In the genomic region with DNA sequence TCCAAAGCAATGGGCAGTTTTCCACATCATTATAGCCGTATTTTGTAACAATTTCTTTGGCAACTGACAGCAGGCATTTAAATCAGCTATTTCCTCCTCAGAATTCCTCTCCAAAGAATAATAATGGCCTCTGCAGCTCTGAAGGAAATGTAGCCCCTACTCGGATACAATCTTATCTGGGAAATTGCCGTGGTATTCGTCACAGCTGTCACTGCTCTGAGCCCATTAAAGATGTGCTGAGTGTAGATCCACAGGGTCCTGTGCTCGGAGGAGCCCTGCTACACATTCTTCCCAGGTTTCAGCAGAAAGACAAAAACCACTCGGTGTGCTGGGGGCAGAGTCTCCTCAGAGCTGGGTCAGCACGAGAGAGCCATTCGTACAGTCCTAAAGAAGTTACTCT, we compare ENCODE assay signal across 27 cellular contexts. TPM values are rescaled to one million over a fixed set of nuclear protein-coding genes. Genes with fewer than 3 reads are reported as not detected.
A peak's percentile ranks its signal among the peaks of the same experiment; 100 is the strongest.
DNase-seq lines count a peak whose midpoint lies in the region; ATAC-seq, FAIRE-seq and TF ChIP-seq lines count a peak whose summit lies in the region.
"Had no signal": no experiment of that assay in that cellular context is flagged by ENCODE, and none has a peak within 500 bp of the region (broad histone marks: within the 10 kb centered on the region; RNA-seq: fewer than 3 reads in every experiment).

No MANE protein-coding gene starts in this region.

- no peak overlapping the region for H3K4me2 ChIP-seq in HepG2 (ENCODE audit: low read depth, low read length)
- H3K4me2 ChIP-seq: BLaER1 treated with 17β-estradiol and CSF1 and Interleukin-3, amounts not matched to agents 10 nM and 100 nM had no signal

- H3K9me3 ChIP-seq in HepG2 (ENCODE audit: low read length) (no peaks in the 10 kb centered on the region), right lobe of liver (no peaks in the 10 kb centered on the region)

- no peak for TF ChIP-seq RAD21 in HepG2 (CRISPR knock-in tag; IDR thresholded peaks at IDR 0.05)

- no peaks in the 10 kb centered on the region for H3K36me3 Mint-ChIP-seq in nephron (ENCODE audit: low read depth)

- no peak overlapping the region for H2AFZ ChIP-seq in HepG2 (ENCODE audit: low read length)

- H3K27me3 ChIP-seq in HepG2 (ENCODE audit: control insufficient read depth in 1 of 2, insufficient read depth in 2 of 2, low read length in 2 of 2) (no peaks in the 10 kb centered on the region; a peak in 2 of 5 replicates), right lobe of liver (peaks cover 0 to 5% of the 10 kb centered on the region in 2 donors)
- H3K27me3 ChIP-seq: BLaER1 treated with 17β-estradiol and CSF1 and Interleukin-3, amounts not matched to agents 10 nM and 100 nM; Peyer's patch had no signal

- no TSS peak for BruUV-seq in HepG2 (replicated peaks; lab: Mats Ljungman, UMichigan)

- TF ChIP-seq CTCF in HepG2 (CRISPR knock-in tag; IDR thresholded peaks at IDR 0.05): no peak
- TF ChIP-seq CTCF in right lobe of liver (IDR thresholded peaks at IDR 0.05): no peak
- no peak for TF ChIP-seq CTCF in nephron (IDR thresholded peaks at IDR 0.05; ENCODE audit: unreplicated experiment in 3 of 3)

- no peaks in the 10 kb centered on the region for H3K79me2 ChIP-seq in HepG2 (ENCODE audit: insufficient read depth, low read length)

- no peak overlapping the region for H3K9ac ChIP-seq in HepG2 (ENCODE audit: insufficient read depth, low read depth, low read length)
- H3K9ac ChIP-seq: BLaER1 treated with 17β-estradiol and CSF1 and Interleukin-3, amounts not matched to agents 10 nM and 100 nM had no signal

- H3K27ac ChIP-seq in HepG2 (ENCODE audit: extremely low read length, insufficient read depth, low read length): no peak overlapping the region
- H3K27ac ChIP-seq in right lobe of liver: no peak overlapping the region
- H3K27ac ChIP-seq: BLaER1 treated with 17β-estradiol and CSF1 and Interleukin-3, amounts not matched to agents 10 nM and 100 nM; HL-60; Peyer's patch; SK-N-MC had no signal

- no peak for TF ChIP-seq EP300 in HepG2 (IDR thresholded peaks at IDR 0.05; ENCODE audit: low read depth in 2 of 2, low read length in 2 of 2)
- no peak for TF ChIP-seq EP300 in HepG2 (CRISPR knock-in tag; IDR thresholded peaks at IDR 0.05; ENCODE audit: borderline replicate concordance)

- in situ Hi-C loops in HepG2 (cut with HindIII; ENCODE audit: extremely low pct_ligation_motif_present, low pct_unique_long_range_greater_than_20kb): no loop called here

- TF ChIP-seq POLR2A in HepG2 (IDR thresholded peaks at IDR 0.05; ENCODE audit: insufficient read depth in 1 of 2, low read depth in 2 of 2, low read length in 2 of 2): no peak
- no peak for TF ChIP-seq POLR2A in right lobe of liver (IDR thresholded peaks at IDR 0.05)

- peak overlapping the region; percentile 27 to 47 (median 28) for H3K27ac Mint-ChIP-seq in nephron
- H3K27ac Mint-ChIP-seq: CD4-positive, alpha-beta T cell had no signal

- intact Hi-C loops in HepG2 (cut with micrococcal nuclease; ENCODE audit: unreplicated experiment) (no loop called here), right lobe of liver (cut with DNase I) (no loop called here)

- no peaks in the 10 kb centered on the region for H3K4me1 Mint-ChIP-seq in nephron

- peak; percentile 31; the same call in 1 of the 3 replicates for ATAC-seq in HepG2
- no peak for ATAC-seq in right lobe of liver
- ATAC-seq in GM19452 (IDR thresholded peaks at IDR 0.05; ENCODE audit: unreplicated experiment): no peak
- ATAC-seq in HG02610 (IDR thresholded peaks at IDR 0.05; ENCODE audit: unreplicated experiment): no peak
- ATAC-seq: HCT116 had no signal

- H4K20me1 ChIP-seq in HepG2 (ENCODE audit: insufficient read depth, low read length): no peaks in the 10 kb centered on the region
- H4K20me1 ChIP-seq: BLaER1 treated with 17β-estradiol and CSF1 and Interleukin-3, amounts not matched to agents 10 nM and 100 nM had no signal

- H3K4me3 Mint-ChIP-seq in nephron: no peak overlapping the region
- H3K4me3 Mint-ChIP-seq: CD4-positive, alpha-beta T cell had no signal

- 26% methylated on average over 8 of the region's 8 CpGs for WGBS in HepG2 (ENCODE audit: low lambda C conversion rate)
- WGBS in right lobe of liver (ENCODE audit: insufficient coverage, low coverage, low lambda C conversion rate, missing lambda C conversion rate): 44% methylated on average over 6 of the region's 8 CpGs

- no peaks in the 10 kb centered on the region for H3K27me3 Mint-ChIP-seq in nephron (ENCODE audit: low read depth)

- FAIRE-seq in HepG2 (lab: Jason Lieb, UNC): no peak
- FAIRE-seq: D721Med, GM18507 had no signal

- peaks cover 16% of the 10 kb centered on the region for H3K9me3 Mint-ChIP-seq in nephron

- DNase-seq in HepG2 (ENCODE audit: low spot score) (no peak), right lobe of liver (no peak), islet precursor cell (peak; percentile 66), OCI-M2 (lab: John Stamatoyannopoulos, UW; ENCODE audit: unreplicated experiment) (no peak)
- DNase-seq in activated naive CD4-positive, alpha-beta T cell (lab: John Stamatoyannopoulos, UW): no peak
- DNase-seq: CD4-positive, alpha-beta T cell; GOT3; Karpas-422; NCI-H1092; NCI-H1436; NCI-H187; NCI-H2081 treated with DMSO at 0.1 percent for 48 hours; NCI-H2171; NCI-H226; NCI-H510A; NCI-H69; Peyer's patch; SHP77 treated with DMSO at 0.1 percent for 48 hours had no signal

- CTCF ChIA-PET in HepG2 (lab: Yijun Ruan, JAX; ENCODE audit: low intra/inter-chr PET ratio, low total read pairs): no interaction called here

- H3K36me3 ChIP-seq in HepG2 (replicated peaks in 1 of 2; ENCODE audit: control insufficient read depth in 1 of 2, insufficient read depth in 2 of 2, low read length in 2 of 2) (no peaks in the 10 kb centered on the region), right lobe of liver (no peaks in the 10 kb centered on the region)
- H3K36me3 ChIP-seq: BLaER1 treated with 17β-estradiol and CSF1 and Interleukin-3, amounts not matched to agents 10 nM and 100 nM; Peyer's patch had no signal

- H3K4me3 ChIP-seq in HepG2 (replicated peaks in 1 of 3; ENCODE audit: insufficient read depth in 1 of 3, low read depth in 2 of 3, low read length in 3 of 3) (no peak overlapping the region), right lobe of liver (no peak overlapping the region)
- H3K4me3 ChIP-seq: BLaER1 treated with 17β-estradiol and CSF1 and Interleukin-3, amounts not matched to agents 10 nM and 100 nM; Peyer's patch; SK-N-MC had no signal

- POLR2A ChIA-PET in HepG2 (lab: Yijun Ruan, JAX): no interaction called here

- H3K4me1 ChIP-seq in HepG2 (ENCODE audit: insufficient read depth, low read length): no peaks in the 10 kb centered on the region
- H3K4me1 ChIP-seq in right lobe of liver: no peaks in the 10 kb centered on the region
- H3K4me1 ChIP-seq: Peyer's patch had no signal

TF ChIP-seq in HepG2, 621 proteins besides CTCF, POLR2A, EP300 and RAD21 (continues in another document):
- TF ChIP-seq ZNF709 (CRISPR knock-in tag; IDR thresholded peaks at IDR 0.05): no peak

RNA-seq across cellular contexts. Expression of a gene that starts 33.1 kb away (rescaled TPM):
- 17.2 and 28.2 TPM in 2 replicates for total RNA-seq in HepG2 (2016; rRNA removed; fragmentation: Illumina TruSeq; extraction: Trizol)
- 9.3 and 9.6 TPM in 2 replicates for total RNA-seq in HepG2 (2016; cell fraction: cytosol; rRNA removed; fragmentation: Illumina TruSeq; extraction: Trizol; ENCODE audit: low read depth)
- 19.2 and 26.4 TPM in 2 replicates for total RNA-seq in HepG2 (2016; cell fraction: insoluble cytoplasmic fraction; rRNA removed; fragmentation: Illumina TruSeq; extraction: Trizol)
- total RNA-seq in HepG2 (2016; cell fraction: membrane; rRNA removed; fragmentation: Illumina TruSeq; extraction: Trizol): 23.5 and 27.2 TPM in 2 replicates
- 7.4 and 7.7 TPM in 2 replicates for total RNA-seq in HepG2 (2016; cell fraction: nucleus; rRNA removed; fragmentation: Illumina TruSeq; extraction: Trizol)
- 5.6 and 11.7 TPM in 2 replicates for polyA plus RNA-seq in HepG2 (2011; rRNA removed)
- 4.3 and 5.0 TPM in 2 replicates for polyA plus RNA-seq in HepG2 (2011; cell fraction: cytosol; rRNA removed)
- 0.58 and 1.0 TPM in 2 replicates for polyA plus RNA-seq in HepG2 (2011; cell fraction: nucleus; rRNA removed)
- 11.4 and 18.5 TPM in 2 replicates for polyA plus RNA-seq in HepG2 (2012)
- polyA plus RNA-seq in HepG2 (2016; cell fraction: cytosol; fragmentation: Illumina TruSeq; extraction: Trizol; ENCODE audit: low read depth): 12.5 and 16.0 TPM in 2 replicates
- polyA plus RNA-seq in HepG2 (2016; cell fraction: insoluble cytoplasmic fraction; fragmentation: Illumina TruSeq; extraction: Trizol; ENCODE audit: low read depth): 39.1 and 43.4 TPM in 2 replicates
- 29.9 and 32.0 TPM in 2 replicates for polyA plus RNA-seq in HepG2 (2016; cell fraction: membrane; fragmentation: Illumina TruSeq; extraction: Trizol; ENCODE audit: low read depth)
- polyA plus RNA-seq in HepG2 (2016; cell fraction: nucleus; fragmentation: Illumina TruSeq; extraction: Trizol; ENCODE audit: insufficient read depth, low read depth): 14.6 and 18.0 TPM in 2 replicates
- polyA minus RNA-seq in HepG2 (2011; rRNA and poly(A)+ RNA removed; ENCODE audit: low replicate concordance): 1.5 and 1.9 TPM in 2 replicates
- 3.5 and 5.9 TPM in 2 replicates for polyA minus RNA-seq in HepG2 (2011; cell fraction: cytosol; rRNA and poly(A)+ RNA removed)
- polyA minus RNA-seq in HepG2 (2011; cell fraction: nucleus; rRNA and poly(A)+ RNA removed): 2.1 and 3.3 TPM in 2 replicates
- 1 to 10 TPM; 1.0 to 2.0 (median 1.9) TPM for total RNA-seq in right lobe of liver

RNA-seq across cellular contexts. Expression of a gene that starts 33.4 kb away (rescaled TPM):
- 17.4 and 29.3 TPM in 2 replicates for total RNA-seq in HepG2 (2016; rRNA removed; fragmentation: Illumina TruSeq; extraction: Trizol)
- 5.3 and 7.4 TPM in 2 replicates for total RNA-seq in HepG2 (2016; cell fraction: cytosol; rRNA removed; fragmentation: Illumina TruSeq; extraction: Trizol; ENCODE audit: low read depth)
- 17.6 and 30.2 TPM in 2 replicates for total RNA-seq in HepG2 (2016; cell fraction: insoluble cytoplasmic fraction; rRNA removed; fragmentation: Illumina TruSeq; extraction: Trizol)
- 12.0 and 14.7 TPM in 2 replicates for total RNA-seq in HepG2 (2016; cell fraction: membrane; rRNA removed; fragmentation: Illumina TruSeq; extraction: Trizol)
- total RNA-seq in HepG2 (2016; cell fraction: nucleus; rRNA removed; fragmentation: Illumina TruSeq; extraction: Trizol): 13.9 and 17.1 TPM in 2 replicates
- polyA plus RNA-seq in HepG2 (2011; rRNA removed): 3.1 and 4.0 TPM in 2 replicates
- 1.3 and 2.0 TPM in 2 replicates for polyA plus RNA-seq in HepG2 (2011; cell fraction: cytosol; rRNA removed)
- 3.1 and 3.5 TPM in 2 replicates for polyA plus RNA-seq in HepG2 (2011; cell fraction: nucleus; rRNA removed)
- 2.4 and 4.8 TPM in 2 replicates for polyA plus RNA-seq in HepG2 (2012)
- polyA plus RNA-seq in HepG2 (2016; cell fraction: cytosol; fragmentation: Illumina TruSeq; extraction: Trizol; ENCODE audit: low read depth): 2.7 and 3.6 TPM in 2 replicates
- polyA plus RNA-seq in HepG2 (2016; cell fraction: insoluble cytoplasmic fraction; fragmentation: Illumina TruSeq; extraction: Trizol; ENCODE audit: low read depth): 21.7 and 22.3 TPM in 2 replicates
- 5.5 and 6.2 TPM in 2 replicates for polyA plus RNA-seq in HepG2 (2016; cell fraction: membrane; fragmentation: Illumina TruSeq; extraction: Trizol; ENCODE audit: low read depth)
- 13.7 and 17.4 TPM in 2 replicates for polyA plus RNA-seq in HepG2 (2016; cell fraction: nucleus; fragmentation: Illumina TruSeq; extraction: Trizol; ENCODE audit: insufficient read depth, low read depth)
- 2.1 and 4.9 TPM in 2 replicates for polyA minus RNA-seq in HepG2 (2011; rRNA and poly(A)+ RNA removed; ENCODE audit: low replicate concordance)
- 2.1 and 3.2 TPM in 2 replicates for polyA minus RNA-seq in HepG2 (2011; cell fraction: cytosol; rRNA and poly(A)+ RNA removed)
- 6.7 and 6.8 TPM in 2 replicates for polyA minus RNA-seq in HepG2 (2011; cell fraction: nucleus; rRNA and poly(A)+ RNA removed)
- total RNA-seq in right lobe of liver: 1 to 10 TPM in 4 of 6 experiments, under 1 TPM in 2; 0.79 to 4.4 (median 1.0) TPM
